Comparison of ENCODE assay signal across 30 cellular contexts in the genomic region with DNA sequence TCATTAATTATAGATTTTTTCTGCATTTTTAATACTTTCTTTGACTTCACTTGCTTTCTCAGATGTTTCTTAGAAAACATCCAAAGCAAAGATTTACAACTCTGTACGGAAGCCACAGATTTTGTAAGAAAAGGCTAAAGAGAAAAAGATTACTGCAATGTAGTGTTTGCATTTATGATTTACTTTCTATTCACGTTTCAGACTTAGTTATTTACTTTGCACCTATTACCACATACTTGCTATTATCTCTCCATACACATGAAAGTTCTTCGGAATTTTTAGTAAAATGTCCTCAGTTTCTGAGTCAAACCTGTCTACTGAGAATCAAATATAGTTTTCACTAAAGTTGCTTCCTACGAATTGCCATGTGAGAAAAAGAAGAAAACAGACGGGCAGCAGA.
"Had no signal": no experiment of that assay in that cellular context is flagged by ENCODE, and none has a peak within 500 bp of the region (broad histone marks: within the 10 kb centered on the region; RNA-seq: fewer than 3 reads in every experiment).

No MANE protein-coding gene starts in this region.

- H3K4me1 Mint-ChIP-seq: naive thymus-derived CD8-positive, alpha-beta T cell; nephron progenitor cell; neural crest cell; stimulated activated memory B cell treated with anti-CD40 and anti-IgM and Interleukin-4, amounts not matched to agents 10 μg/mL and 1 μg/mL and 100 μg/mL, for 72 hours; stimulated activated naive CD8-positive, alpha-beta T cell treated with anti-CD3 and anti-CD28 coated beads, Interleukin-15, amount 100 ng/mL, for 72 hours had no signal

- H3K4me3 ChIP-seq: pancreas, prostate gland, skin epidermis, smooth muscle cell, spleen, suprapubic skin, testis, tibial artery, transverse colon, upper lobe of left lung, vagina had no signal

- DNase-seq: naive thymus-derived CD8-positive, alpha-beta T cell; nephron progenitor cell; nucleus accumbens; pancreas; right cardiac atrium; spleen; stimulated activated CD4-positive, alpha-beta T cell treated with anti-CD3 and anti-CD28 coated beads, Interleukin-12 subunit alpha, Interleukin-12 subunit beta, amount 100 ng/mL, for 4 hours; stimulated activated CD4-positive, alpha-beta T cell treated with anti-CD3 and anti-CD28 coated beads, Interleukin-1b, Interleukin-23, amount 100 ng/mL, for 48 hours; stimulated activated CD4-positive, alpha-beta T cell treated with anti-CD3 and anti-CD28 coated beads, Interleukin-4, amount 100 ng/mL, for 1 hour; stimulated activated CD4-positive, alpha-beta T cell treated with anti-CD3 and anti-CD28 coated beads, Interleukin-4, amount 100 ng/mL, for 4 hours; stimulated activated CD8-positive, alpha-beta memory T cell treated with anti-CD3 and anti-CD28 coated beads, Interleukin-4, amount 100 ng/mL, for 48 hours; stimulated activated naive CD4-positive, alpha-beta T cell; stimulated activated naive CD8-positive, alpha-beta T cell treated with anti-CD3 and anti-CD28 coated beads, Interleukin-15, amount 100 ng/mL, for 72 hours; stimulated activated naive CD8-positive, alpha-beta T cell treated with anti-CD3 and anti-CD28 coated beads, Interleukin-15, Interleukin-2, amounts not matched to agents 100 U/mL and 50 U/mL, for 24 hours; substantia nigra; testis; tibial artery; transverse colon; upper lobe of left lung had no signal

- H3K4me1 ChIP-seq: pancreas, prostate gland, spleen, testis, upper lobe of left lung had no signal

- ATAC-seq: naive thymus-derived CD8-positive, alpha-beta T cell; natural killer cell treated with Interleukin-12 subunit alpha and Interleukin-12 subunit beta and Interleukin-15 and Interleukin-18, amount 100 ng/mL, for 72 hours; pancreas; right cardiac atrium; sciatic nerve; stimulated activated memory B cell treated with anti-CD40 and anti-IgM and Interleukin-4, amounts not matched to agents 10 μg/mL and 1 μg/mL and 100 μg/mL, for 72 hours; stimulated activated naive CD8-positive, alpha-beta T cell treated with anti-CD3 and anti-CD28 coated beads, Interleukin-15, amount 100 ng/mL, for 72 hours; stimulated activated naive CD8-positive, alpha-beta T cell treated with anti-CD3 and anti-CD28 coated beads, Interleukin-15, Interleukin-2, amounts not matched to agents 100 U/mL and 50 U/mL, for 24 hours had no signal

- H3K9me3 ChIP-seq: neutrophil, pancreas, prostate gland, suprapubic skin, testis, transverse colon, vagina had no signal

- H3K27ac Mint-ChIP-seq: naive thymus-derived CD8-positive, alpha-beta T cell; natural killer cell treated with Interleukin-12 subunit alpha and Interleukin-12 subunit beta and Interleukin-15 and Interleukin-18, amount 100 ng/mL, for 72 hours; nephron progenitor cell; stimulated activated memory B cell treated with anti-CD40 and anti-IgM and Interleukin-4, amounts not matched to agents 10 μg/mL and 1 μg/mL and 100 μg/mL, for 72 hours; stimulated activated naive CD8-positive, alpha-beta T cell treated with anti-CD3 and anti-CD28 coated beads, Interleukin-15, amount 100 ng/mL, for 72 hours had no signal

- H3K36me3 ChIP-seq: neutrophil, pancreas, prostate gland, suprapubic skin, tibial artery, transverse colon, upper lobe of left lung, vagina had no signal

- H3K4me3 Mint-ChIP-seq: naive thymus-derived CD8-positive, alpha-beta T cell; natural killer cell treated with Interleukin-12 subunit alpha and Interleukin-12 subunit beta and Interleukin-15 and Interleukin-18, amount 100 ng/mL, for 72 hours; nephron progenitor cell; neural crest cell; stimulated activated memory B cell treated with anti-CD40 and anti-IgM and Interleukin-4, amounts not matched to agents 10 μg/mL and 1 μg/mL and 100 μg/mL, for 72 hours; stimulated activated naive CD8-positive, alpha-beta T cell treated with anti-CD3 and anti-CD28 coated beads, Interleukin-15, amount 100 ng/mL, for 72 hours had no signal

- FAIRE-seq: pancreas, urothelium cell line had no signal

- H3K27me3 ChIP-seq: neutrophil, pancreas, spleen, suprapubic skin, testis, tibial artery, transverse colon, upper lobe of left lung, vagina had no signal

- H3K27me3 Mint-ChIP-seq: naive thymus-derived CD8-positive, alpha-beta T cell; natural killer cell treated with Interleukin-12 subunit alpha and Interleukin-12 subunit beta and Interleukin-15 and Interleukin-18, amount 100 ng/mL, for 72 hours; stimulated activated memory B cell treated with anti-CD40 and anti-IgM and Interleukin-4, amounts not matched to agents 10 μg/mL and 1 μg/mL and 100 μg/mL, for 72 hours; stimulated activated naive CD8-positive, alpha-beta T cell treated with anti-CD3 and anti-CD28 coated beads, Interleukin-15, amount 100 ng/mL, for 72 hours had no signal

- H3K27ac ChIP-seq: neutrophil, pancreas, prostate gland, skin epidermis, spleen, suprapubic skin, testis, tibial artery, transverse colon, upper lobe of left lung, vagina had no signal

- H3K4me2 ChIP-seq: smooth muscle cell had no signal
